In genomic region chr22:40421941-40422340, GRCh38 we compare ENCODE assay signal across 1 cellular context.
TF ChIP-seq lines count a peak whose summit lies in the region.

No MANE protein-coding gene starts in this region.

TF ChIP-seq in WTC11, 78 proteins besides CTCF, POLR2A, EP300 and RAD21 (continued from another document):
- TF ChIP-seq ZSCAN18 (CRISPR knock-in tag; IDR thresholded peaks at IDR 0.05) (no peak), NFYB (CRISPR knock-in tag; conservative IDR thresholded peaks at IDR 0.05; ENCODE audit: low read depth) (no peak), NR3C1 (CRISPR knock-in tag; conservative IDR thresholded peaks at IDR 0.05; ENCODE audit: low read depth) (no peak), ZNF317 (CRISPR knock-in tag; IDR thresholded peaks at IDR 0.05; ENCODE audit: borderline replicate concordance, low read depth) (no peak), MAX (CRISPR knock-in tag; IDR thresholded peaks at IDR 0.05) (no peak), OVOL2 (CRISPR knock-in tag; IDR thresholded peaks at IDR 0.05; ENCODE audit: borderline replicate concordance) (no peak), ELF4 (CRISPR knock-in tag; IDR thresholded peaks at IDR 0.05; ENCODE audit: low read depth) (no peak)
